16 cellular contexts compared by ENCODE assay signal in the genomic region with DNA sequence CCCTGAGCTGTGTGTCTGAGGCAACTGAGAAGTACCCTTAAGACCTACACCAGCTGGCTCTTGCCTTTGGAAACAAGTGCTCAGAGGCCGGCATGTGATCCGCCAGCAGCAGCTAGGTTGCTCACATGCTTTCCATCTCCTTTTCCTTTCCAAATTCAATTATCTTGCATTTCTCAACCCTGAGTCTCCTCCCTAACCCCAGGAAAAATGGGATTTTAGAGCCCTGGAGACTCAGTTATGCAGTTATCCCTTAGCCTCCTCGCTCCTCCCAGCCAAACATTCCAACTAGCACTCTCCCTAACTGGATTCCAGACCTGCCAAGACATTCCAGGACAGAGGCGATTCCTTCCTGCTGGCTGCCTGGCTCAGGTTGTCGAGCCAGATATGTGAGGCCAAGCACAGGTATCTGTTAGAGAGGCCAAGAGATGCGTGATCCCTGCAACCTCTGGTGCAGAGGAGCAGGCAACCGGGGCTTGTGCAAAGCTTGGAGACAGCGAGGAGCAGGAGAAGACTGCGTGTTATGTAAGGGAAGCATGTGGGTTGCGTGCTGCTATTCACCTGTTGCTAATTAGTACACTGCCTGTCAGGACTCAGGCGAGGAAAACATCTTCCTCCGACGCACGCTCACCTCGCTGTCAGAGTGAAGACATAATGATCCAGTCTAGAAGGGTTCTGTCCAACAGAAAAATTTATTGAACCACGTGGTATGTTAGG.
DNase-seq lines count a peak whose midpoint lies in the region; ATAC-seq and TF ChIP-seq lines count a peak whose summit lies in the region.
"Had no signal": no experiment of that assay in that cellular context is flagged by ENCODE, and none has a peak within 500 bp of the region (broad histone marks: within the 10 kb centered on the region; RNA-seq: fewer than 3 reads in every experiment).

No MANE protein-coding gene starts in this region.

- H2BK120ac ChIP-seq in H9 (ENCODE audit: low read depth, low read length, poor library complexity, severe bottlenecking) = no peak overlapping the region

- POLR2A ChIA-PET in CD8-positive, alpha-beta T cell (lab: Charles Lee) = no interaction called here

- H4K8ac ChIP-seq in H9 (replicated peaks; ENCODE audit: insufficient read length, low read depth, low read length) = no peak overlapping the region

- no peak overlapping the region for H4K5ac ChIP-seq in H9 (ENCODE audit: insufficient read length, low read depth, low read length)

- no peaks in the 10 kb centered on the region for H3K23me2 ChIP-seq in H9 (ENCODE audit: insufficient read length, low read depth, low read length, poor library complexity, severe bottlenecking)

- H4K91ac ChIP-seq in H9 (ENCODE audit: insufficient read length, low read depth, low read length) = no peak overlapping the region

- DNase-seq in H9 (peak; percentile 71), choroid plexus epithelial cell (ENCODE audit: low read depth) (peak; percentile 15), left lung (peak in 1 of 2 donors; percentile 35), stomach (no peak)
- no peak for DNase-seq in stimulated activated CD4-positive, alpha-beta T cell treated with anti-CD3 and anti-CD28 coated beads, Interleukin-2, amount 100 ng/mL, for 48 hours
- no peak for DNase-seq in CD8-positive, alpha-beta T cell
- DNase-seq: activated CD8-positive, alpha-beta T cell treated with anti-CD3 and anti-CD28 coated beads for 36 hours; CD4-positive, CD25-positive, alpha-beta regulatory T cell; cortex of kidney; NCI-H1694; small intestine had no signal

- CTCF ChIA-PET in CD8-positive, alpha-beta T cell (lab: Charles Lee) = interaction anchor here (0.8 to 2.3 kb wide), 3 partner anchors 8 to 62 kb away, joined by 3 to 9 read pairs (median 3); no protein-coding TSS in a partner anchor

- no peak overlapping the region for H2BK15ac ChIP-seq in H9 (ENCODE audit: low read depth, low read length)

- intact Hi-C loops in left lung (cut with DNase I) = no loop called here
- intact Hi-C loops in stomach (cut with DNase I; ENCODE audit: low total_unique reads) = no loop called here
- intact Hi-C loops in CD8-positive, alpha-beta T cell (cut with DNase I, micrococcal nuclease) = loop anchor here in 1 of 2 experiments (10.0 kb wide), 1 partner anchor 1105 kb away; no protein-coding TSS in a partner anchor

- no peaks in the 10 kb centered on the region; the same call in none of the 2 replicates for H3K4me1 ChIP-seq in H9 (ENCODE audit: insufficient read depth, low read length)
- H3K4me1 ChIP-seq in left lung = no peaks in the 10 kb centered on the region
- peaks cover 0 to 26% (median 12%) of the 10 kb centered on the region in 4 donors for H3K4me1 ChIP-seq in stomach
- H3K4me1 ChIP-seq in CD8-positive, alpha-beta T cell (ENCODE audit: insufficient read depth, low read length) = no peaks in the 10 kb centered on the region

- H3K27me3 ChIP-seq in H9 (ENCODE audit: insufficient read depth, low read length) (no peaks in the 10 kb centered on the region), left lung (no peaks in the 10 kb centered on the region), stomach (no peaks in the 10 kb centered on the region)
- H3K27me3 ChIP-seq in CD8-positive, alpha-beta T cell (ENCODE audit: insufficient read depth, low read length) = no peaks in the 10 kb centered on the region

- no peak overlapping the region for H2AFZ ChIP-seq in H9 (ENCODE audit: low read length)

- H3K36me3 ChIP-seq in left lung (no peaks in the 10 kb centered on the region), stomach (no peaks in the 10 kb centered on the region)
- no peaks in the 10 kb centered on the region for H3K36me3 ChIP-seq in CD8-positive, alpha-beta T cell (ENCODE audit: insufficient read depth, low read length)

- H2BK5ac ChIP-seq in H9 (ENCODE audit: insufficient read length, low read length) = no peak overlapping the region

- no peak overlapping the region for H3K9ac ChIP-seq in H9 (ENCODE audit: extremely low read depth, insufficient read length, low read length)

- ATAC-seq in left lung (peak; percentile 68), GM18520 (IDR thresholded peaks at IDR 0.05; ENCODE audit: unreplicated experiment) (no peak), HG03457 (IDR thresholded peaks at IDR 0.05; ENCODE audit: unreplicated experiment) (no peak)
- ATAC-seq in CD8-positive, alpha-beta T cell = no peak
- ATAC-seq: activated CD8-positive, alpha-beta T cell treated with anti-CD3 and anti-CD28 coated beads for 36 hours; K562 had no signal

- WGBS in H9 (ENCODE audit: extremely low coverage, insufficient read length, low lambda C conversion rate) = no CpG with 5 or more reads among the region's 16 CpGs
- 67 to 82% (median 73%) methylated on average over 16 of the region's 16 CpGs for WGBS in stomach, 5 donors

- no peak overlapping the region for H3K4me2 ChIP-seq in H9 (ENCODE audit: insufficient read depth, insufficient read length, low read length)

- no peak overlapping the region for H2AK5ac ChIP-seq in H9 (ENCODE audit: insufficient read length, low read length)

- H3K4me3 ChIP-seq in choroid plexus epithelial cell (ENCODE audit: low read depth, low read length) = no peak overlapping the region
- H3K4me3 ChIP-seq in left lung = no peak overlapping the region
- no peak overlapping the region for H3K4me3 ChIP-seq in stomach
- no peak overlapping the region for H3K4me3 ChIP-seq in CD8-positive, alpha-beta T cell (ENCODE audit: low read depth, low read length)
- H3K4me3 ChIP-seq: K562 had no signal

- no peaks in the 10 kb centered on the region for H4K20me1 ChIP-seq in H9 (ENCODE audit: control insufficient read depth, insufficient read depth, insufficient read length)

- peaks cover 28 to 30% of the 10 kb centered on the region in 2 experiments for H3K4me1 Mint-ChIP-seq in H9
- peaks cover 6% of the 10 kb centered on the region for H3K4me1 Mint-ChIP-seq in CD8-positive, alpha-beta T cell (ENCODE audit: low read depth)

- no peak overlapping the region for H2BK12ac ChIP-seq in H9 (ENCODE audit: insufficient read length, low read depth, low read length)

- peaks cover 11 to 15% of the 10 kb centered on the region in 2 experiments for H3K9me3 Mint-ChIP-seq in H9
- peaks cover 2% of the 10 kb centered on the region for H3K9me3 Mint-ChIP-seq in CD8-positive, alpha-beta T cell
- H3K9me3 Mint-ChIP-seq: T-helper 2 cell treated with Interferon-gamma antibody and Interleukin-4, amounts not matched to agents 5 μg/mL and 100 μg/mL, for 36 hours had no signal

- H3K79me2 ChIP-seq in H9 (ENCODE audit: insufficient read depth, low read length) = no peaks in the 10 kb centered on the region

- H3K4me3 Mint-ChIP-seq in H9 = peak overlapping the region in 1 of 2 experiments; percentile 12; a peak in 1 of 5 replicates
- no peak overlapping the region for H3K4me3 Mint-ChIP-seq in CD8-positive, alpha-beta T cell
- H3K4me3 Mint-ChIP-seq: activated CD8-positive, alpha-beta T cell treated with anti-CD3 and anti-CD28 coated beads for 36 hours; activated naive CD4-positive, alpha-beta T cell treated with anti-CD3 and anti-CD28 coated beads, Interleukin-2, amount 50 U/mL, for 24 hours; CD4-positive, CD25-positive, alpha-beta regulatory T cell; T-helper 2 cell treated with Interferon-gamma antibody and Interleukin-4, amounts not matched to agents 5 μg/mL and 100 μg/mL, for 36 hours had no signal

- peaks cover 4 to 12% (median 6%) of the 10 kb centered on the region in 3 experiments for H3K36me3 Mint-ChIP-seq in H9 (ENCODE audit: insufficient read depth in 1 of 3, low read depth in 3 of 3)
- H3K36me3 Mint-ChIP-seq in CD8-positive, alpha-beta T cell = no peaks in the 10 kb centered on the region
- H3K36me3 Mint-ChIP-seq: CD4-positive, CD25-positive, alpha-beta regulatory T cell had no signal

- no peak overlapping the region for H3K18ac ChIP-seq in H9 (ENCODE audit: insufficient read length, low read depth, low read length)

- H3K27me3 Mint-ChIP-seq in H9 (ENCODE audit: low read depth) = peaks cover 5% of the 10 kb centered on the region
- peaks cover 7% of the 10 kb centered on the region for H3K27me3 Mint-ChIP-seq in CD8-positive, alpha-beta T cell (ENCODE audit: low read depth)

- no peak overlapping the region for H3T11ph ChIP-seq in H9 (ENCODE audit: low read length)

- H3K56ac ChIP-seq in H9 (ENCODE audit: insufficient read length, low read depth, low read length) = no peak overlapping the region

- TF ChIP-seq CTCF in H9 (conservative IDR thresholded peaks at IDR 0.05) (no peak), choroid plexus epithelial cell (conservative IDR thresholded peaks at IDR 0.05; ENCODE audit: low read depth, low read length) (no peak), left lung (IDR thresholded peaks at IDR 0.05) (no peak), stomach (IDR thresholded peaks at IDR 0.05) (no peak)
- no peak for TF ChIP-seq CTCF in CD8-positive, alpha-beta T cell (IDR thresholded peaks at IDR 0.05)

- H3K14ac ChIP-seq in H9 (ENCODE audit: insufficient read depth, low read length) = no peak overlapping the region

- no peak overlapping the region for H3K4ac ChIP-seq in H9 (ENCODE audit: low read depth, low read length)

- TF ChIP-seq POLR2A in stomach (IDR thresholded peaks at IDR 0.05) = no peak

- H2BK20ac ChIP-seq in H9 (ENCODE audit: low read depth, low read length, poor library complexity, severe bottlenecking) = no peak overlapping the region

- no peak overlapping the region for H3K27ac ChIP-seq in H9 (ENCODE audit: insufficient read length, low read depth, low read length)
- H3K27ac ChIP-seq in left lung = no peak overlapping the region
- peak overlapping the region in 3 of 5 donors; percentile 20 to 63 (median 30) for H3K27ac ChIP-seq in stomach
- H3K27ac ChIP-seq in CD8-positive, alpha-beta T cell (ENCODE audit: low read depth, low read length) = no peak overlapping the region

- no peak for TF ChIP-seq EP300 in stomach (IDR thresholded peaks at IDR 0.05)

- no peaks in the 10 kb centered on the region for H3K79me1 ChIP-seq in H9 (ENCODE audit: insufficient read depth, low read depth, low read length, poor library complexity, severe bottlenecking)

- no peaks in the 10 kb centered on the region for H3K9me3 ChIP-seq in H9 (ENCODE audit: control insufficient read depth, low read depth, low read length)
- peaks cover 0 to 12% of the 10 kb centered on the region in 2 donors for H3K9me3 ChIP-seq in left lung
- peaks cover 0 to 13% (median 8%) of the 10 kb centered on the region in 4 donors for H3K9me3 ChIP-seq in stomach
- H3K9me3 ChIP-seq in CD8-positive, alpha-beta T cell (ENCODE audit: low read length) = no peaks in the 10 kb centered on the region

- H3K27ac Mint-ChIP-seq in H9 = peak overlapping the region in 1 of 3 experiments; percentile 16; a peak in 3 of 7 replicates
- no peak overlapping the region for H3K27ac Mint-ChIP-seq in CD8-positive, alpha-beta T cell
- H3K27ac Mint-ChIP-seq: activated CD8-positive, alpha-beta T cell treated with anti-CD3 and anti-CD28 coated beads for 36 hours; activated naive CD4-positive, alpha-beta T cell treated with anti-CD3 and anti-CD28 coated beads, Interleukin-2, amount 50 U/mL, for 24 hours; CD4-positive, CD25-positive, alpha-beta regulatory T cell; T-helper 2 cell treated with Interferon-gamma antibody and Interleukin-4, amounts not matched to agents 5 μg/mL and 100 μg/mL, for 36 hours had no signal

- H3K23ac ChIP-seq in H9 (ENCODE audit: insufficient read length, low read depth, low read length) = no peak overlapping the region

Comparison
In these comparisons a context has a peak if more than half of its experiments do, and no peak if none do; other contexts are left out.
1. DNase-seq: peak in H9 (single experiment) and choroid plexus epithelial cell (single experiment); none in stomach (single experiment), stimulated activated CD4-positive, alpha-beta T cell treated with anti-CD3 and anti-CD28 coated beads, Interleukin-2, amount 100 ng/mL, for 48 hours (0 of 2) and CD8-positive, alpha-beta T cell (0 of 7).
2. H3K27ac ChIP-seq: peak in stomach (3 of 5); none in H9 (single experiment), left lung (0 of 2) and CD8-positive, alpha-beta T cell (single experiment).